In genomic region chr1:214281902-214282695, GRCh38 we compare ENCODE assay signal across 8 cellular contexts. TPM values are rescaled to one million over a fixed set of nuclear protein-coding genes. Genes with fewer than 3 reads are reported as not detected.
DNase-seq lines count a peak whose midpoint lies in the region; ATAC-seq, FAIRE-seq and TF ChIP-seq lines count a peak whose summit lies in the region.

No MANE protein-coding gene starts in this region.

- H3K4me1 ChIP-seq in gastroesophageal sphincter (peaks cover 0 to 26% (median 11%) of the 10 kb centered on the region in 3 donors), pancreas (peaks cover 0 to 12% (median 11%) of the 10 kb centered on the region in 3 donors)

- intact Hi-C loops in pancreas (cut with DNase I): no loop called here

- TF ChIP-seq EP300 in gastroesophageal sphincter (IDR thresholded peaks at IDR 0.05): no peak

- no peak for TF ChIP-seq POLR2A in gastroesophageal sphincter (IDR thresholded peaks at IDR 0.05)

- peak; percentile 55 for DNase-seq in NCI-H2196 (lab: John Stamatoyannopoulos, UW; ENCODE audit: unreplicated experiment)
- DNase-seq in NCI-H2196 treated with DMSO at 0.1 percent for 48 hours (lab: John Stamatoyannopoulos, UW; ENCODE audit: unreplicated experiment): no peak
- DNase-seq in KG1 (lab: John Stamatoyannopoulos, UW): peak; percentile 10
- peak in 2 of 6 donors; percentile 40 to 59 for DNase-seq in pancreas
- no peak for DNase-seq in stimulated activated naive CD4-positive, alpha-beta T cell (lab: John Stamatoyannopoulos, UW)
- no peak for DNase-seq in foreskin melanocyte

- no peaks in the 10 kb centered on the region for H3K36me3 ChIP-seq in gastroesophageal sphincter
- H3K36me3 ChIP-seq in pancreas: no peaks in the 10 kb centered on the region

- FAIRE-seq in pancreas (lab: Jason Lieb, UNC): no peak

- H3K27ac ChIP-seq in gastroesophageal sphincter (peak overlapping the region in 3 of 4 donors; percentile 93 to 97 (median 95)), pancreas (peak overlapping the region; percentile 83 to 93 (median 92))

- TF ChIP-seq CTCF in WI38 (IDR thresholded peaks at IDR 0.05; ENCODE audit: low read depth, low read length) (no peak), gastroesophageal sphincter (IDR thresholded peaks at IDR 0.05) (no peak), pancreas (IDR thresholded peaks at IDR 0.05) (no peak)

- H3K27me3 ChIP-seq in gastroesophageal sphincter: no peaks in the 10 kb centered on the region
- H3K27me3 ChIP-seq in pancreas: no peaks in the 10 kb centered on the region

- H3K4me3 ChIP-seq in WI38 (ENCODE audit: low read depth, low read length) (peak overlapping the region; percentile 74), gastroesophageal sphincter (peak overlapping the region; percentile 88 to 95), pancreas (peak overlapping the region; percentile 64 to 93 (median 75))

- peak; percentile 24 for ATAC-seq in gastroesophageal sphincter
- ATAC-seq in pancreas: peak; percentile 5 to 39 (median 21)

- 0 to 17% methylated on average over 7 to 8 of the region's 9 CpGs for WGBS in gastroesophageal sphincter (ENCODE audit: low coverage in 1 of 2), 2 donors
- 18 to 22% methylated on average over 9 of the region's 9 CpGs for WGBS in pancreas, 2 donors

- H3K9me3 ChIP-seq in gastroesophageal sphincter (no peaks in the 10 kb centered on the region), pancreas (no peaks in the 10 kb centered on the region)

RNA-seq across cellular contexts. Expression of gene SMYD2, which starts 1.1 kb away (rescaled TPM):
- total RNA-seq in gastroesophageal sphincter (10 to 100 TPM; 12.0 to 30.3 (median 20.5) TPM), pancreas (10 to 100 TPM; 12.9 to 26.3 (median 15.3) TPM)
- polyA plus RNA-seq in pancreas: 10 to 100 TPM; 18.0 to 24.1 TPM

Comparison
In these comparisons a context has a peak if more than half of its experiments do, and no peak if none do; other contexts are left out.
1. DNase-seq: peak in NCI-H2196 (single experiment) and KG1 (single experiment); none in NCI-H2196 treated with DMSO at 0.1 percent for 48 hours (single experiment), stimulated activated naive CD4-positive, alpha-beta T cell (0 of 6) and foreskin melanocyte (single experiment).
2. Peak in every context shown above with its lines, with median percentiles within 50 percentile points of each other: H3K4me3 ChIP-seq.